Comparison of ENCODE assay signal across 34 cellular contexts in the genomic region with DNA sequence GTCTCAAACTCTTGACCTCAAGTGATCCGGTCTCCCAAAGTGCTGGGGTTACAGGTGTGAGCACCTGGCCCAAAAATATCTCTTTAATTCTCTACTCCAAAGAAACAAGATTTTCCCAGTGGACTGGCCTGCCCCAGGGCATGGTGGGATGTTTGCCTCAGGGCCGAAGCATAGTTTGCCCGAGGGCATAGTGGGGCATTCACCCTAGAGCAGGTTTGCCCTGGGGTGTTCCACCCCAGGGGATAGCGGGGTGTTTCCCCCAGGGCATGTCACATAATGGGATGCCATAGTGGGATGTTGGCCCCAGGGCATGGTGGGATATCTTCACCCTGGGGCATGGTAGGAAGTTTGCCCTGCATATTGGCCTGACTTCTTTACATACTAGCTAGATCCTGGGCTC.
"Had no signal": no experiment of that assay in that cellular context is flagged by ENCODE, and none has a peak within 500 bp of the region (broad histone marks: within the 10 kb centered on the region; RNA-seq: fewer than 3 reads in every experiment).

No MANE protein-coding gene starts in this region.

- H3K27ac ChIP-seq: colonic mucosa, epithelial cell of prostate, gastroesophageal sphincter, heart right ventricle, neutrophil, parathyroid adenoma, prostate gland, right atrium auricular region, stomach, tibial artery, upper lobe of left lung, uterus had no signal

- H3K27ac Mint-ChIP-seq: dendritic cell treated with granulocyte-macrophage colony-stimulating factor and Interleukin-4, amounts not matched to agents 40 ng/mL and 50 ng/mL, for 4 days; endodermal cell; immature natural killer cell; mesothelial cell of epicardium; naive B cell; natural killer cell treated with Interleukin-12 subunit alpha and Interleukin-12 subunit beta and Interleukin-15 and Interleukin-18, amount 100 ng/mL, for 72 hours; stimulated activated effector memory CD8-positive, alpha-beta T cell treated with anti-CD3 and anti-CD28 coated beads, Interleukin-12 subunit alpha, Interleukin-12 subunit beta, amount 100 ng/mL, for 72 hours had no signal

- H3K9me3 ChIP-seq: colonic mucosa, gastroesophageal sphincter, heart right ventricle, mucosa of descending colon, neutrophil, prostate gland, right atrium auricular region, stomach, tibial artery, upper lobe of left lung, uterus had no signal

- ATAC-seq: esophagus mucosa; gastroesophageal sphincter; heart right ventricle; left ventricle myocardium superior; mucosa of descending colon; natural killer cell treated with Interleukin-12 subunit alpha and Interleukin-12 subunit beta and Interleukin-15 and Interleukin-18, amount 100 ng/mL, for 72 hours; sciatic nerve; stimulated activated effector memory CD8-positive, alpha-beta T cell treated with anti-CD3 and anti-CD28 coated beads, Interleukin-12 subunit alpha, Interleukin-12 subunit beta, amount 100 ng/mL, for 72 hours had no signal

- H3K9me3 Mint-ChIP-seq: dendritic cell treated with granulocyte-macrophage colony-stimulating factor and Interleukin-4, amounts not matched to agents 40 ng/mL and 50 ng/mL, for 4 days; endodermal cell; immature natural killer cell; mesothelial cell of epicardium; naive B cell; natural killer cell treated with Interleukin-12 subunit alpha and Interleukin-12 subunit beta and Interleukin-15 and Interleukin-18, amount 100 ng/mL, for 72 hours; neural crest cell; stimulated activated effector memory CD8-positive, alpha-beta T cell treated with anti-CD3 and anti-CD28 coated beads, Interleukin-12 subunit alpha, Interleukin-12 subunit beta, amount 100 ng/mL, for 72 hours had no signal

- H3K4me3 ChIP-seq: colonic mucosa, gastroesophageal sphincter, heart right ventricle, mucosa of descending colon, prostate gland, right atrium auricular region, smooth muscle cell, stomach, tibial artery, upper lobe of left lung, uterus had no signal

- DNase-seq: colonic mucosa; effector CD8-positive, alpha-beta T cell; endodermal cell; foreskin fibroblast; glutamatergic neuron; heart right ventricle; hypothalamus; immature natural killer cell; islet precursor cell; left ventricle myocardium superior; mesenchymal stem cell; mucosa of descending colon; naive B cell; stimulated activated CD4-positive, alpha-beta T cell treated with anti-CD3 and anti-CD28 coated beads, Interleukin-2, amount 100 ng/mL, for 24 hours; stimulated activated CD4-positive, alpha-beta T cell treated with anti-CD3 and anti-CD28 coated beads, Interleukin-4, amount 100 ng/mL, for 24 hours; stimulated activated naive CD4-positive, alpha-beta T cell treated with Interleukin-2 at 50 U/mL for 16 hours; stomach; tibial artery; upper lobe of left lung; uterus had no signal

- H3K9ac ChIP-seq: parathyroid adenoma had no signal

- H3K27me3 ChIP-seq: colonic mucosa, neutrophil, right atrium auricular region, upper lobe of left lung, uterus had no signal

- H3K36me3 ChIP-seq: colonic mucosa, gastroesophageal sphincter, heart right ventricle, neutrophil, prostate gland, right atrium auricular region, stomach, tibial artery, upper lobe of left lung, uterus had no signal

- H3K4me1 Mint-ChIP-seq: immature natural killer cell; naive B cell; neural crest cell; stimulated activated effector memory CD8-positive, alpha-beta T cell treated with anti-CD3 and anti-CD28 coated beads, Interleukin-12 subunit alpha, Interleukin-12 subunit beta, amount 100 ng/mL, for 72 hours had no signal

- H3K4me2 ChIP-seq: smooth muscle cell had no signal

- H3K36me3 Mint-ChIP-seq: immature natural killer cell; mesothelial cell of epicardium; naive B cell; natural killer cell treated with Interleukin-12 subunit alpha and Interleukin-12 subunit beta and Interleukin-15 and Interleukin-18, amount 100 ng/mL, for 72 hours; stimulated activated effector memory CD8-positive, alpha-beta T cell treated with anti-CD3 and anti-CD28 coated beads, Interleukin-12 subunit alpha, Interleukin-12 subunit beta, amount 100 ng/mL, for 72 hours had no signal

- H3K4me3 Mint-ChIP-seq: dendritic cell treated with granulocyte-macrophage colony-stimulating factor and Interleukin-4, amounts not matched to agents 40 ng/mL and 50 ng/mL, for 4 days; endodermal cell; immature natural killer cell; mesothelial cell of epicardium; naive B cell; natural killer cell treated with Interleukin-12 subunit alpha and Interleukin-12 subunit beta and Interleukin-15 and Interleukin-18, amount 100 ng/mL, for 72 hours; neural crest cell; stimulated activated effector memory CD8-positive, alpha-beta T cell treated with anti-CD3 and anti-CD28 coated beads, Interleukin-12 subunit alpha, Interleukin-12 subunit beta, amount 100 ng/mL, for 72 hours had no signal

- H3K79me2 ChIP-seq: parathyroid adenoma had no signal

- H3K4me1 ChIP-seq: colonic mucosa, gastroesophageal sphincter, parathyroid adenoma, prostate gland, tibial artery had no signal

- H2AFZ ChIP-seq: parathyroid adenoma had no signal
